14 cellular contexts compared by ENCODE assay signal in the genomic region with DNA sequence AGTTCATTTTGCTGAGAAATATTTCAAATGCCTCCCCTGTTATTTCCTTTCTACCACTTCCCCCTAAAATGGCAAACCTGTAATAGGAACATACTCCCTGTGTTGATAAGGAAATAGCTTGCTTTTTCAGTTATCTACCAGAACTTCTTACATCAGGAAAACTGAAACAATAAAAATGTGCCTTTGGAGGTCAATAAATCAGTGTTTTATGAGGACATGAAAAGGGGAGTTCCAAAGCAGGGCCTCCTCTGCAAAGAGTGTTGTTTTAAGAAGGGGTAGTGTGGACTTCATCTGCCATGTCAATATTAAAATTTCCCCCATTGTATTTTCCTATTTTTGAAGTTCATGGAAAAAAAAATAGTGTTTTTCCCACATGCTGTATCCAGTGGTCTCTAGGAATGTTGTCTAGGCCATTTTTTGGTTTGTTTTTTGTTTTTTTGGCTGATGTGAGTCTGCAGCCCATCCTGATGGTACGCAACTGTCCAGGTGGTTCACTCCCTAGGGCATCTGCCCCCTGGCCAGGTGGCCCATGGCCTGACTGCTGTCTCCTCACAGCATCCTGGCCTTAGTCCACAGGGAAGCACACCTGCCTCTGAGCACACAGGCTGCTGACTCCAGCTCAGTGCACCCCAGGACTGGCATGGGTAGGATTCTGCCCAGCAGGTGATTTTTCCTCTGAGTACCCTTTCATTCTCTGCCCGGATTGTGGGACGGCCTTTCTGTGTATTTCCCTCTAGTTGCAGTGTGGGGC. TPM values are rescaled to one million over a fixed set of nuclear protein-coding genes. Genes with fewer than 3 reads are reported as not detected.
DNase-seq lines count a peak whose midpoint lies in the region; ATAC-seq and TF ChIP-seq lines count a peak whose summit lies in the region.
"Had no signal": no experiment of that assay in that cellular context is flagged by ENCODE, and none has a peak within 500 bp of the region (broad histone marks: within the 10 kb centered on the region; RNA-seq: fewer than 3 reads in every experiment).

No MANE protein-coding gene starts in this region.

- H3K27me3 Mint-ChIP-seq in CD4-positive, alpha-beta memory T cell, result peaks cover 58 to 62% of the 10 kb centered on the region in 2 donors
- peaks cover 60% of the 10 kb centered on the region for H3K27me3 Mint-ChIP-seq in HFFc6 (ENCODE audit: insufficient read depth)

- intact Hi-C loops in CD4-positive, alpha-beta memory T cell (cut with micrococcal nuclease), result loop anchor here (5.0 kb wide), 1 partner anchor 193 kb away; a partner anchor contains a TSS

- no peaks in the 10 kb centered on the region for H4K20me1 ChIP-seq in hepatocyte (ENCODE audit: insufficient read depth, poor library complexity, severe bottlenecking)

- H3K27me3 ChIP-seq in ACC112 (ENCODE audit: insufficient read depth, low read length) (peaks cover 36% of the 10 kb centered on the region), Peyer's patch (no peaks in the 10 kb centered on the region), hepatocyte (peaks cover 44% of the 10 kb centered on the region)
- peaks cover 30% of the 10 kb centered on the region for H3K27me3 ChIP-seq in CD4-positive, alpha-beta memory T cell (ENCODE audit: insufficient read depth, low read length)

- peak overlapping the region; percentile 52; the same call in 1 of the 2 replicates for H3K27ac ChIP-seq in ACC112 (ENCODE audit: low read depth, low read length)
- no peak overlapping the region for H3K27ac ChIP-seq in CD4-positive, alpha-beta memory T cell (ENCODE audit: low read depth, low read length)
- H3K27ac ChIP-seq in Peyer's patch, result peak overlapping the region in 3 of 4 donors; percentile 32 to 84 (median 75)
- peak overlapping the region; percentile 88 for H3K27ac ChIP-seq in hepatocyte
- H3K27ac ChIP-seq: dorsolateral prefrontal cortex had no signal

- H3K4me1 ChIP-seq in ACC112 (ENCODE audit: control insufficient read depth, insufficient read depth, low read length, unreplicated experiment), result peaks cover 41% of the 10 kb centered on the region
- peaks cover 19% of the 10 kb centered on the region for H3K4me1 ChIP-seq in CD4-positive, alpha-beta memory T cell (ENCODE audit: insufficient read depth, low read length)
- peaks cover 7 to 68% (median 13%) of the 10 kb centered on the region in 4 donors for H3K4me1 ChIP-seq in Peyer's patch
- peaks cover 37% of the 10 kb centered on the region for H3K4me1 ChIP-seq in hepatocyte (ENCODE audit: insufficient read depth)
- H3K4me1 ChIP-seq: Caco-2 had no signal

- H3K36me3 Mint-ChIP-seq in CD4-positive, alpha-beta memory T cell, result peaks cover 0 to 1% of the 10 kb centered on the region in 2 donors
- no peaks in the 10 kb centered on the region for H3K36me3 Mint-ChIP-seq in HFFc6 (ENCODE audit: low read depth)

- peak overlapping the region; percentile 50 for H3K4me2 ChIP-seq in hepatocyte

- H3K36me3 ChIP-seq in ACC112 (ENCODE audit: insufficient read depth, low read length), result no peaks in the 10 kb centered on the region
- H3K36me3 ChIP-seq in CD4-positive, alpha-beta memory T cell (ENCODE audit: insufficient read depth, low read length), result no peaks in the 10 kb centered on the region
- no peaks in the 10 kb centered on the region for H3K36me3 ChIP-seq in Peyer's patch
- H3K36me3 ChIP-seq in hepatocyte (replicated peaks; ENCODE audit: insufficient read depth, low read depth), result no peaks in the 10 kb centered on the region

- H3K9me2 ChIP-seq in hepatocyte (replicated peaks; ENCODE audit: insufficient read depth), result no peaks in the 10 kb centered on the region

- 81% methylated on average over 3 of the region's 3 CpGs for WGBS in hepatocyte (ENCODE audit: low lambda C conversion rate, missing lambda C conversion rate)

- no peaks in the 10 kb centered on the region for H3K9me3 ChIP-seq in CD4-positive, alpha-beta memory T cell (ENCODE audit: control insufficient read depth in 1 of 2, low read length in 2 of 2)
- H3K9me3 ChIP-seq in Peyer's patch (no peaks in the 10 kb centered on the region), hepatocyte (ENCODE audit: low read depth) (no peaks in the 10 kb centered on the region)
- H3K9me3 ChIP-seq: Caco-2 had no signal

- H3K4me1 Mint-ChIP-seq in CD4-positive, alpha-beta memory T cell, result peaks cover 14 to 41% (median 29%) of the 10 kb centered on the region in 4 donors
- H3K4me1 Mint-ChIP-seq in HFFc6 (ENCODE audit: low read depth), result peaks cover 31% of the 10 kb centered on the region

- peak overlapping the region in 6 of 7 donors; percentile 23 to 92 (median 46) for H3K27ac Mint-ChIP-seq in CD4-positive, alpha-beta memory T cell
- H3K27ac Mint-ChIP-seq in HFFc6, result no peak overlapping the region

- POLR2A ChIA-PET in CD4-positive, alpha-beta memory T cell (lab: Charles Lee; ENCODE audit: partially characterized antibody), result no interaction called here

- peak overlapping the region in 3 of 8 donors; percentile 59 to 85 (median 71) for H3K4me3 Mint-ChIP-seq in CD4-positive, alpha-beta memory T cell
- no peak overlapping the region for H3K4me3 Mint-ChIP-seq in HFFc6

- peaks cover 0 to 3% (median 0%) of the 10 kb centered on the region in 8 donors for H3K9me3 Mint-ChIP-seq in CD4-positive, alpha-beta memory T cell
- no peaks in the 10 kb centered on the region for H3K9me3 Mint-ChIP-seq in HFFc6
- H3K9me3 Mint-ChIP-seq: stimulated activated naive CD8-positive, alpha-beta T cell treated with anti-CD3 and anti-CD28 coated beads, Interleukin-15, amount 100 ng/mL, for 72 hours had no signal

- no peak overlapping the region for H2AFZ ChIP-seq in ACC112 (ENCODE audit: low read length, unreplicated experiment)
- no peak overlapping the region for H2AFZ ChIP-seq in hepatocyte

- TF ChIP-seq CTCF in Peyer's patch (IDR thresholded peaks at IDR 0.05) (no peak), hepatocyte (IDR thresholded peaks at IDR 0.05; ENCODE audit: poor library complexity) (no peak), HFFc6 (IDR thresholded peaks at IDR 0.05) (no peak)

- no peak overlapping the region for H3K4me3 ChIP-seq in ACC112 (ENCODE audit: low read depth, low read length)
- no peak overlapping the region for H3K4me3 ChIP-seq in CD4-positive, alpha-beta memory T cell (ENCODE audit: low read length in 2 of 2)
- no peak overlapping the region for H3K4me3 ChIP-seq in Peyer's patch
- no peak overlapping the region for H3K4me3 ChIP-seq in hepatocyte
- H3K4me3 ChIP-seq: dorsolateral prefrontal cortex had no signal

- no peak for TF ChIP-seq POLR2A in Peyer's patch (IDR thresholded peaks at IDR 0.05)

- CTCF ChIA-PET in CD4-positive, alpha-beta memory T cell (lab: Charles Lee; ENCODE audit: partially characterized antibody), result interaction anchor here (1.0 kb wide), 1 partner anchor 251 kb away, joined by 3 read pairs; no protein-coding TSS in a partner anchor

- ATAC-seq in HG02678 (IDR thresholded peaks at IDR 0.05; ENCODE audit: unreplicated experiment), result no peak

- no peak for DNase-seq in CD4-positive, alpha-beta memory T cell
- peak in 1 of 3 donors; percentile 53 for DNase-seq in Peyer's patch
- DNase-seq in hepatocyte (ENCODE audit: low spot score), result no peak
- no peak for DNase-seq in HFFc6
- no peak for DNase-seq in glomerular visceral epithelial cell (ENCODE audit: extremely low spot score)
- DNase-seq: activated T-cell treated with anti-CD3 and anti-CD28 coated beads, Interleukin-2, amount 50 U/mL, for 1 hour; amniotic stem cell; Caco-2; dorsolateral prefrontal cortex; H7; occipital lobe had no signal

- H3K79me2 ChIP-seq in ACC112 (ENCODE audit: control insufficient read depth, insufficient read depth, low read length, unreplicated experiment) (no peaks in the 10 kb centered on the region), hepatocyte (no peaks in the 10 kb centered on the region)

RNA-seq across cellular contexts. Expression of a gene that starts 3.8 kb away (rescaled TPM):
- total RNA-seq in CD4-positive, alpha-beta memory T cell, result 1 to 10 TPM; 1.3 TPM
- polyA plus RNA-seq in CD4-positive, alpha-beta memory T cell, result 1 to 10 TPM in 1 of 2 donors, under 1 TPM in 1; 0.49 to 6.5 TPM
- total RNA-seq in Peyer's patch, result 10 to 100 TPM; 29.6 to 64.6 (median 43.1) TPM
- 5.6 and 11.0 TPM in 2 replicates for total RNA-seq in hepatocyte
- polyA plus RNA-seq in hepatocyte, result 2.1 and 4.1 TPM in 2 replicates
- under 1 TPM in 1 of 6 experiments, not detected in 5; 0.05 TPM for total RNA-seq in HFFc6 (2021; fragmentation: NEBNext Ultra II Directional; extraction: Animal tissue kit (Norgen Biotek cat#: 25700))
